1 cellular context compared by ENCODE assay signal in the genomic region with DNA sequence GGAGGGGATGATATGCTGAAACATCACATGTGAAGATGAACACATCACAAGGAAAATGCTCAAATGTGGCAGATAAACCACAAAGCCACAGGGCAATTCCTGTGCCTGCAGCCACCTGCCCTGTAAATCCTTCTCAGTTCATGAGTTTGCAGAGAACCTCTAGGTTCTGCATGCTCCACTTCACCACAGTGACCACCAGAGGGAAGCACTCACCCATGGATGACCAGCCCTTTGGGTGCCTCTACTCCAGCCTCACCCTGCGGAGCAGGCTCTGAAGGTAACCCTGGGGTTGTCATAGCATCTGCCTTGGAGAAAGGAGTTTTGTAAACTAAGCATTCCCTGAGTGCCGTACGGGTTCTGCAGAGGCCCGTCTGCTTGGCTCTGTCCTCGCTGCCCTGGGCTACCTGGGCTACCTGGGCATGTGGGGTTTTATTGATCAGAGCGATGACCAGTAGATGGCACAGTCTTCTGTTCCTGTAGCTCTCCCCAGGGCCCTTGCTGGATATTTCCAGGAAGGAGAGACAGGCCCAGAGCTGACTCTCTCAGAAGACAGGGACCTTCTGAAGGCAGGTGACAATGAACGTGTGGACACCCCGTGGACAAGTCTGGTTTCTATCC.
TF ChIP-seq lines count a peak whose summit lies in the region.

No MANE protein-coding gene starts in this region.

TF ChIP-seq in H1, 55 proteins besides CTCF, POLR2A, EP300 and RAD21:
- TF ChIP-seq SIRT6 (IDR thresholded peaks at IDR 0.05; ENCODE audit: low read length) (no peak), SRF (IDR thresholded peaks at IDR 0.05; ENCODE audit: low read depth, low read length) (no peak), KDM1A (IDR thresholded peaks at IDR 0.05; ENCODE audit: borderline replicate concordance, low read length) (no peak), CHD1 (IDR thresholded peaks at IDR 0.05; ENCODE audit: low read depth, low read length) (no peak), SUZ12 (IDR thresholded peaks at IDR 0.05; ENCODE audit: low read length) (no peak), SAP30 (IDR thresholded peaks at IDR 0.05; ENCODE audit: insufficient read depth, insufficient replicate concordance, low read length) (no peak), TAF7 (optimal IDR thresholded peaks at IDR 0.05; ENCODE audit: borderline replicate concordance, low read depth, low read length) (no peak), JUN (IDR thresholded peaks at IDR 0.05; ENCODE audit: low read depth, low read length) (no peak)
